8 cellular contexts compared by ENCODE assay signal in genomic region chr6:46653439-46653942, GRCh38. TPM values are rescaled to one million over a fixed set of nuclear protein-coding genes. Genes with fewer than 3 reads are reported as not detected.
DNase-seq lines count a peak whose midpoint lies in the region; ATAC-seq and TF ChIP-seq lines count a peak whose summit lies in the region.

No MANE protein-coding gene starts in this region.

- H3K18ac ChIP-seq in IMR-90 (ENCODE audit: low read depth, low read length) = no peak overlapping the region

- H2BK120ac ChIP-seq in IMR-90 (ENCODE audit: low read depth, low read length) = no peak overlapping the region

- no peak overlapping the region for H3K27ac Mint-ChIP-seq in dendritic cell treated with granulocyte-macrophage colony-stimulating factor and Interleukin-4, amounts not matched to agents 40 ng/mL and 50 ng/mL, for 4 days
- no peak overlapping the region for H3K27ac Mint-ChIP-seq in nephron progenitor cell

- H2AK5ac ChIP-seq in IMR-90 (ENCODE audit: low read depth, low read length) = no peak overlapping the region

- peak overlapping the region; percentile 82 for H3K4me2 ChIP-seq in BLaER1
- peak overlapping the region; percentile 78 for H3K4me2 ChIP-seq in IMR-90 (ENCODE audit: low read depth, low read length)

- no TSS peak for BruUV-seq in IMR-90 (replicated peaks; lab: Mats Ljungman, UMichigan)

- CTCF ChIA-PET in IMR-90 (lab: Yijun Ruan, JAX) = interaction anchor here (0.6 kb wide), 1 partner anchor 510 kb away, joined by 3 read pairs; no protein-coding TSS in a partner anchor

- H3K4me1 ChIP-seq in BLaER1 = peaks cover 6% of the 10 kb centered on the region; the same call in 1 of the 2 replicates
- no peaks in the 10 kb centered on the region for H3K4me1 ChIP-seq in IMR-90 (ENCODE audit: control insufficient read depth, insufficient read depth, low read length)

- no peak overlapping the region for H2BK20ac ChIP-seq in IMR-90 (ENCODE audit: low read depth, low read length)

- H3K9me3 Mint-ChIP-seq in dendritic cell treated with granulocyte-macrophage colony-stimulating factor and Interleukin-4, amounts not matched to agents 40 ng/mL and 50 ng/mL, for 4 days = no peaks in the 10 kb centered on the region
- no peaks in the 10 kb centered on the region for H3K9me3 Mint-ChIP-seq in nephron progenitor cell

- no peak overlapping the region for H2BK15ac ChIP-seq in IMR-90 (ENCODE audit: low read depth, low read length)

- POLR2A ChIA-PET in IMR-90 (lab: Charles Lee; ENCODE audit: unreplicated experiment) = no interaction called here

- peak overlapping the region; percentile 91 for H3K4me3 Mint-ChIP-seq in dendritic cell treated with granulocyte-macrophage colony-stimulating factor and Interleukin-4, amounts not matched to agents 40 ng/mL and 50 ng/mL, for 4 days
- H3K4me3 Mint-ChIP-seq in nephron progenitor cell = peak overlapping the region; percentile 94

- no peak overlapping the region for H3K56ac ChIP-seq in IMR-90 (ENCODE audit: extremely low read depth, insufficient read depth, low read length)

- ATAC-seq in IMR-90 (ENCODE audit: low read depth) = no peak

- DNase-seq in IMR-90 (no peak), nephron progenitor cell (no peak), SHP77 treated with DMSO at 0.1 percent for 48 hours (lab: John Stamatoyannopoulos, UW) (no peak), NCI-H2107 treated with DMSO at 0.1 percent for 48 hours (lab: John Stamatoyannopoulos, UW; ENCODE audit: unreplicated experiment) (no peak), SW480 (ENCODE audit: low spot score) (no peak), SIG-M5 (lab: John Stamatoyannopoulos, UW) (no peak)

- no peaks in the 10 kb centered on the region for H3K9me1 ChIP-seq in IMR-90 (ENCODE audit: insufficient read depth, low read length)

- peaks cover 20% of the 10 kb centered on the region for H3K27me3 ChIP-seq in BLaER1
- H3K27me3 ChIP-seq in IMR-90 (ENCODE audit: control insufficient read depth, insufficient read depth, low read length) = no peaks in the 10 kb centered on the region

- WGBS in IMR-90 (ENCODE audit: extremely low coverage in 2 of 2, insufficient read length in 1 of 2), 2 experiments = no CpG with 5 or more reads among the region's 9 CpGs

- H3K14ac ChIP-seq in IMR-90 (replicated peaks; ENCODE audit: low read depth, low read length) = no peak overlapping the region

- peak overlapping the region; percentile 97 for H2AFZ ChIP-seq in IMR-90 (replicated peaks; ENCODE audit: low read length, poor library complexity)

- peaks cover 34% of the 10 kb centered on the region for H3K27me3 Mint-ChIP-seq in dendritic cell treated with granulocyte-macrophage colony-stimulating factor and Interleukin-4, amounts not matched to agents 40 ng/mL and 50 ng/mL, for 4 days
- H3K27me3 Mint-ChIP-seq in nephron progenitor cell (ENCODE audit: low read depth, poor library complexity) = peaks cover 3% of the 10 kb centered on the region

- H4K5ac ChIP-seq in IMR-90 (ENCODE audit: low read depth, low read length) = no peak overlapping the region

- peaks cover 6% of the 10 kb centered on the region for H3K36me3 Mint-ChIP-seq in dendritic cell treated with granulocyte-macrophage colony-stimulating factor and Interleukin-4, amounts not matched to agents 40 ng/mL and 50 ng/mL, for 4 days (ENCODE audit: low read depth)
- H3K36me3 Mint-ChIP-seq in nephron progenitor cell (ENCODE audit: low read depth) = peaks cover 6% of the 10 kb centered on the region

- H3K36me3 ChIP-seq in BLaER1 (no peaks in the 10 kb centered on the region), IMR-90 (ENCODE audit: control insufficient read depth, insufficient read depth, low read length) (no peaks in the 10 kb centered on the region)

- intact Hi-C loops in IMR-90 (cut with micrococcal nuclease) = no loop called here
- intact Hi-C loops in dendritic cell treated with granulocyte-macrophage colony-stimulating factor and Interleukin-4, amounts not matched to agents 40 ng/mL and 50 ng/mL, for 4 days (cut with micrococcal nuclease) = no loop called here

- H4K8ac ChIP-seq in IMR-90 (ENCODE audit: low read depth in 2 of 2, low read length in 2 of 2) = no peak overlapping the region

- H3K4me3 ChIP-seq in BLaER1 (peak overlapping the region; percentile 76), IMR-90 (ENCODE audit: insufficient read depth, low read depth, low read length) (peak overlapping the region; percentile 76)

- dilution Hi-C loops in IMR-90 (cut with HindIII; ENCODE audit: low sequenced_read_pairs, unreplicated experiment) = no loop called here

- H2AK9ac ChIP-seq in IMR-90 (replicated peaks; ENCODE audit: low read depth, low read length, poor library complexity) = peak overlapping the region; percentile 30

- H3K4ac ChIP-seq in IMR-90 (ENCODE audit: low read depth, low read length) = no peak overlapping the region

- in situ Hi-C loops in IMR-90 (cut with MboI; ENCODE audit: low sequenced_read_pairs) = no loop called here

- no peak overlapping the region for H4K91ac ChIP-seq in IMR-90 (ENCODE audit: insufficient read depth, low read depth, low read length)

- H3K27ac ChIP-seq in BLaER1 (no peak overlapping the region), IMR-90 (ENCODE audit: insufficient read depth, low read length) (no peak overlapping the region)

- H3K9me3 ChIP-seq in BLaER1 (peaks cover 8% of the 10 kb centered on the region; the same call in 1 of the 2 replicates), IMR-90 (ENCODE audit: control insufficient read depth, insufficient read depth, low read length) (no peaks in the 10 kb centered on the region)

- H4K20me1 ChIP-seq in BLaER1 (no peaks in the 10 kb centered on the region), IMR-90 (ENCODE audit: insufficient read depth, low read length) (no peaks in the 10 kb centered on the region)

- no peak overlapping the region for H2BK5ac ChIP-seq in IMR-90 (ENCODE audit: low read depth, low read length, poor library complexity, severe bottlenecking)

- H3K9ac ChIP-seq in BLaER1 (peak overlapping the region; percentile 34; the same call in 1 of the 2 replicates), IMR-90 (ENCODE audit: low read depth, low read length) (no peak overlapping the region)

- no peak for TF ChIP-seq POLR2A in IMR-90 (IDR thresholded peaks at IDR 0.05; ENCODE audit: low read depth, low read length)

- TF ChIP-seq RAD21 in IMR-90 (IDR thresholded peaks at IDR 0.05; ENCODE audit: low read length) = no peak

- H3K79me1 ChIP-seq in IMR-90 (ENCODE audit: low read depth in 1 of 2, low read length in 2 of 2) = no peaks in the 10 kb centered on the region

- peak overlapping the region; percentile 24; the same call in 1 of the 2 replicates for H3K23ac ChIP-seq in IMR-90 (ENCODE audit: low read depth, low read length)

- no peak for TF ChIP-seq CTCF in IMR-90 (conservative IDR thresholded peaks at IDR 0.05; ENCODE audit: low read depth, low read length)
- no peak for TF ChIP-seq CTCF in nephron progenitor cell (IDR thresholded peaks at IDR 0.05)

- peaks cover 16% of the 10 kb centered on the region for H3K4me1 Mint-ChIP-seq in dendritic cell treated with granulocyte-macrophage colony-stimulating factor and Interleukin-4, amounts not matched to agents 40 ng/mL and 50 ng/mL, for 4 days (ENCODE audit: low read depth)
- H3K4me1 Mint-ChIP-seq in nephron progenitor cell = peaks cover 49% of the 10 kb centered on the region

TF ChIP-seq in IMR-90, 13 proteins besides CTCF, POLR2A, EP300 and RAD21:
- TF ChIP-seq RCOR1 (IDR thresholded peaks at IDR 0.05; ENCODE audit: insufficient replicate concordance, low read length) = no peak
- TF ChIP-seq SMC3 (IDR thresholded peaks at IDR 0.05; ENCODE audit: low read depth, low read length) = no peak
- TF ChIP-seq ELK1 (IDR thresholded peaks at IDR 0.05; ENCODE audit: borderline replicate concordance, low read depth, low read length) = no peak
- TF ChIP-seq NFE2L2 (IDR thresholded peaks at IDR 0.05; ENCODE audit: low read depth, low read length) = no peak
- TF ChIP-seq FOS (IDR thresholded peaks at IDR 0.05; ENCODE audit: low read depth, low read length) = no peak
- no peak for TF ChIP-seq MXI1 (IDR thresholded peaks at IDR 0.05; ENCODE audit: borderline replicate concordance, low read depth, low read length)
TF ChIP-seq in IMR-90: peak in this region for 0.

RNA-seq across cellular contexts. Expression of gene SLC25A27, which starts 0.7 kb away (rescaled TPM):
- total RNA-seq in IMR-90 (2012; rRNA removed) = 0.28 TPM in 1 of 2 replicates, not detected in the other
- polyA plus RNA-seq in IMR-90 (2012; rRNA removed) = 0.63 and 1.3 TPM in 2 replicates
- 0.04 and 0.10 TPM in 2 replicates for polyA plus RNA-seq in IMR-90 (2012; cell fraction: cytosol; rRNA removed)
- 1.4 and 18.7 TPM in 2 replicates for polyA plus RNA-seq in IMR-90 (2012; cell fraction: nucleus; rRNA removed; ENCODE audit: low replicate concordance)

RNA-seq across cellular contexts. Expression of gene CYP39A1, which starts 0.9 kb away (rescaled TPM):
- total RNA-seq in IMR-90 (2012; rRNA removed) = under 0.01 TPM in 1 of 2 replicates, not detected in the other
- 0.03 TPM in 1 of 2 replicates, not detected in the other for polyA plus RNA-seq in IMR-90 (2012; rRNA removed)
- not detected in 2 replicates for polyA plus RNA-seq in IMR-90 (2012; cell fraction: cytosol; rRNA removed)
- not detected in 2 replicates for polyA plus RNA-seq in IMR-90 (2012; cell fraction: nucleus; rRNA removed; ENCODE audit: low replicate concordance)

RNA-seq across cellular contexts. Expression of gene TDRD6, which starts 34.2 kb away (rescaled TPM):
- total RNA-seq in IMR-90 (2012; rRNA removed) = not detected in 2 replicates
- polyA plus RNA-seq in IMR-90 (2012; rRNA removed) = not detected in 2 replicates
- polyA plus RNA-seq in IMR-90 (2012; cell fraction: cytosol; rRNA removed) = not detected in 2 replicates
- polyA plus RNA-seq in IMR-90 (2012; cell fraction: nucleus; rRNA removed; ENCODE audit: low replicate concordance) = 0.01 TPM in 2 replicates
